In genomic region chr1:9891207-9891606, GRCh38 we compare ENCODE assay signal across 10 cellular contexts. TPM values are rescaled to one million over a fixed set of nuclear protein-coding genes. Genes with fewer than 3 reads are reported as not detected.
DNase-seq lines count a peak whose midpoint lies in the region; ATAC-seq and TF ChIP-seq lines count a peak whose summit lies in the region.
"Had no signal": no experiment of that assay in that cellular context is flagged by ENCODE, and none has a peak within 500 bp of the region (broad histone marks: within the 10 kb centered on the region; RNA-seq: fewer than 3 reads in every experiment).

No MANE protein-coding gene starts in this region.

- H3K27ac ChIP-seq in hepatocyte = peak overlapping the region; percentile 15
- peak overlapping the region; percentile 15 for H3K27ac ChIP-seq in urinary bladder (ENCODE audit: low read depth)

- H3K36me3 ChIP-seq in hepatocyte (replicated peaks; ENCODE audit: insufficient read depth, low read depth) (no peaks in the 10 kb centered on the region), urinary bladder (ENCODE audit: insufficient read depth) (no peaks in the 10 kb centered on the region)

- no peak overlapping the region for H2AFZ ChIP-seq in hepatocyte

- H3K9me2 ChIP-seq in hepatocyte (replicated peaks; ENCODE audit: insufficient read depth) = no peaks in the 10 kb centered on the region

- H3K4me2 ChIP-seq in hepatocyte = no peak overlapping the region

- 65% methylated on average over 5 of the region's 5 CpGs for WGBS in hepatocyte (ENCODE audit: low lambda C conversion rate, missing lambda C conversion rate)
- 52% methylated on average over 5 of the region's 5 CpGs for WGBS in urinary bladder

- TF ChIP-seq CTCF in hepatocyte (IDR thresholded peaks at IDR 0.05; ENCODE audit: poor library complexity) = no peak

- H3K9me3 Mint-ChIP-seq in activated naive CD4-positive, alpha-beta T cell treated with anti-CD3 and anti-CD28 coated beads, Interleukin-2, amount 50 U/mL, for 72 hours = no peaks in the 10 kb centered on the region
- H3K9me3 Mint-ChIP-seq: central memory CD8-positive, alpha-beta T cell had no signal

- H3K79me2 ChIP-seq in hepatocyte = peaks cover 25% of the 10 kb centered on the region

- DNase-seq in NCI-H748 (lab: John Stamatoyannopoulos, UW; ENCODE audit: unreplicated experiment) (peak; percentile 31), NCI-H748 treated with DMSO at 0.1 percent for 48 hours (lab: John Stamatoyannopoulos, UW) (no peak), hepatocyte (ENCODE audit: low spot score) (no peak)
- DNase-seq in activated naive CD4-positive, alpha-beta T cell treated with anti-CD3 and anti-CD28 coated beads, Interleukin-2, amount 50 U/mL, for 72 hours (ENCODE audit: low spot score in 2 of 2) = no peak
- DNase-seq: NCI-H1048 had no signal

- H3K27me3 ChIP-seq in hepatocyte = no peaks in the 10 kb centered on the region

- peaks cover 16% of the 10 kb centered on the region for H3K4me1 ChIP-seq in hepatocyte (ENCODE audit: insufficient read depth)
- peaks cover 4% of the 10 kb centered on the region for H3K4me1 ChIP-seq in urinary bladder (ENCODE audit: insufficient read depth)

- no peak overlapping the region for H3K4me3 ChIP-seq in hepatocyte
- H3K4me3 ChIP-seq in urinary bladder (ENCODE audit: low read depth, low read length) = no peak overlapping the region

- no peak overlapping the region for H3K27ac Mint-ChIP-seq in activated naive CD4-positive, alpha-beta T cell treated with anti-CD3 and anti-CD28 coated beads, Interleukin-2, amount 50 U/mL, for 72 hours

- peak; percentile 5; the same call in 1 of the 3 replicates for ATAC-seq in SK-N-SH treated with all-trans-retinoic acid at 6 μM for 48 hours
- ATAC-seq in activated naive CD4-positive, alpha-beta T cell treated with anti-CD3 and anti-CD28 coated beads, Interleukin-2, amount 50 U/mL, for 72 hours = no peak
- no peak for ATAC-seq in HG02981 (IDR thresholded peaks at IDR 0.05; ENCODE audit: unreplicated experiment)
- no peak for ATAC-seq in GM19463 (IDR thresholded peaks at IDR 0.05; ENCODE audit: unreplicated experiment)

- H3K36me3 Mint-ChIP-seq in activated naive CD4-positive, alpha-beta T cell treated with anti-CD3 and anti-CD28 coated beads, Interleukin-2, amount 50 U/mL, for 72 hours = no peaks in the 10 kb centered on the region

- H4K20me1 ChIP-seq in hepatocyte (ENCODE audit: insufficient read depth, poor library complexity, severe bottlenecking) = no peaks in the 10 kb centered on the region

- H3K9me3 ChIP-seq in hepatocyte (ENCODE audit: low read depth) = no peaks in the 10 kb centered on the region

TF ChIP-seq in SK-N-SH treated with all-trans-retinoic acid at 6 μM for 48 hours, 23 proteins besides CTCF, POLR2A, EP300 and RAD21:
- TF ChIP-seq ZNF565 (CRISPR knock-in tag; conservative IDR thresholded peaks at IDR 0.05; ENCODE audit: low read depth) (no peak), BACH2 (CRISPR knock-in tag; IDR thresholded peaks at IDR 0.05; ENCODE audit: borderline replicate concordance) (no peak), PPARA (CRISPR knock-in tag; IDR thresholded peaks at IDR 0.05; ENCODE audit: borderline replicate concordance) (no peak), GLIS3 (CRISPR knock-in tag; IDR thresholded peaks at IDR 0.05) (no peak), ISL1 (CRISPR knock-in tag; IDR thresholded peaks at IDR 0.05) (no peak), SNAI2 (CRISPR knock-in tag; IDR thresholded peaks at IDR 0.05) (no peak), RARB (CRISPR knock-in tag; IDR thresholded peaks at IDR 0.05) (no peak), CSDC2 (CRISPR knock-in tag; IDR thresholded peaks at IDR 0.05) (no peak), TSHZ2 (CRISPR knock-in tag; IDR thresholded peaks at IDR 0.05) (no peak), ZFP30 (CRISPR knock-in tag; IDR thresholded peaks at IDR 0.05) (no peak), ESRRG (CRISPR knock-in tag; IDR thresholded peaks at IDR 0.05) (no peak), TOX (CRISPR knock-in tag; IDR thresholded peaks at IDR 0.05; ENCODE audit: borderline replicate concordance) (no peak), ZC3H10 (CRISPR knock-in tag; IDR thresholded peaks at IDR 0.05) (no peak), POU6F1 (CRISPR knock-in tag; IDR thresholded peaks at IDR 0.05; ENCODE audit: borderline replicate concordance, low read depth) (no peak)
- TF ChIP-seq, protein P1, sequence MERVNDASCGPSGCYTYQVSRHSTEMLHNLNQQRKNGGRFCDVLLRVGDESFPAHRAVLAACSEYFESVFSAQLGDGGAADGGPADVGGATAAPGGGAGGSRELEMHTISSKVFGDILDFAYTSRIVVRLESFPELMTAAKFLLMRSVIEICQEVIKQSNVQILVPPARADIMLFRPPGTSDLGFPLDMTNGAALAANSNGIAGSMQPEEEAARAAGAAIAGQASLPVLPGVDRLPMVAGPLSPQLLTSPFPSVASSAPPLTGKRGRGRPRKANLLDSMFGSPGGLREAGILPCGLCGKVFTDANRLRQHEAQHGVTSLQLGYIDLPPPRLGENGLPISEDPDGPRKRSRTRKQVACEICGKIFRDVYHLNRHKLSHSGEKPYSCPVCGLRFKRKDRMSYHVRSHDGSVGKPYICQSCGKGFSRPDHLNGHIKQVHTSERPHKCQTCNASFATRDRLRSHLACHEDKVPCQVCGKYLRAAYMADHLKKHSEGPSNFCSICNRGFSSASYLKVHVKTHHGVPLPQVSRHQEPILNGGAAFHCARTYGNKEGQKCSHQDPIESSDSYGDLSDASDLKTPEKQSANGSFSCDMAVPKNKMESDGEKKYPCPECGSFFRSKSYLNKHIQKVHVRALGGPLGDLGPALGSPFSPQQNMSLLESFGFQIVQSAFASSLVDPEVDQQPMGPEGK (CRISPR knock-in tag; IDR thresholded peaks at IDR 0.05; ENCODE audit: borderline replicate concordance) = no peak

RNA-seq across cellular contexts. Expression of gene CTNNBIP1, which starts 18.9 kb away (rescaled TPM):
- 22.8 and 25.2 TPM in 2 replicates for total RNA-seq in hepatocyte
- 47.2 and 49.8 TPM in 2 replicates for polyA plus RNA-seq in hepatocyte
- 18.2 TPM for total RNA-seq in urinary bladder
- 18.5 TPM for polyA plus RNA-seq in urinary bladder
- 10 to 100 TPM; 14.5 to 14.6 TPM for total RNA-seq in activated naive CD4-positive, alpha-beta T cell treated with anti-CD3 and anti-CD28 coated beads, Interleukin-2, amount 50 U/mL, for 72 hours

RNA-seq across cellular contexts. Expression of gene LZIC, which starts 52.0 kb away (rescaled TPM):
- 47.6 and 48.1 TPM in 2 replicates for total RNA-seq in hepatocyte
- polyA plus RNA-seq in hepatocyte = 24.2 and 25.7 TPM in 2 replicates
- 67.1 TPM for total RNA-seq in urinary bladder
- 25.2 TPM for polyA plus RNA-seq in urinary bladder
- 10 to 100 TPM; 14.0 to 30.8 TPM for total RNA-seq in activated naive CD4-positive, alpha-beta T cell treated with anti-CD3 and anti-CD28 coated beads, Interleukin-2, amount 50 U/mL, for 72 hours

RNA-seq across cellular contexts. Expression of gene NMNAT1, which starts 52.1 kb away (rescaled TPM):
- total RNA-seq in hepatocyte = 10.2 and 23.5 TPM in 2 replicates
- polyA plus RNA-seq in hepatocyte = 6.8 TPM in 2 replicates
- total RNA-seq in urinary bladder = 11.5 TPM
- 6.2 TPM for polyA plus RNA-seq in urinary bladder
- 10 to 100 TPM in 1 of 2 donors, 1 to 10 TPM in 1; 6.0 to 13.1 TPM for total RNA-seq in activated naive CD4-positive, alpha-beta T cell treated with anti-CD3 and anti-CD28 coated beads, Interleukin-2, amount 50 U/mL, for 72 hours
